15 cellular contexts compared by ENCODE assay signal in the genomic region with DNA sequence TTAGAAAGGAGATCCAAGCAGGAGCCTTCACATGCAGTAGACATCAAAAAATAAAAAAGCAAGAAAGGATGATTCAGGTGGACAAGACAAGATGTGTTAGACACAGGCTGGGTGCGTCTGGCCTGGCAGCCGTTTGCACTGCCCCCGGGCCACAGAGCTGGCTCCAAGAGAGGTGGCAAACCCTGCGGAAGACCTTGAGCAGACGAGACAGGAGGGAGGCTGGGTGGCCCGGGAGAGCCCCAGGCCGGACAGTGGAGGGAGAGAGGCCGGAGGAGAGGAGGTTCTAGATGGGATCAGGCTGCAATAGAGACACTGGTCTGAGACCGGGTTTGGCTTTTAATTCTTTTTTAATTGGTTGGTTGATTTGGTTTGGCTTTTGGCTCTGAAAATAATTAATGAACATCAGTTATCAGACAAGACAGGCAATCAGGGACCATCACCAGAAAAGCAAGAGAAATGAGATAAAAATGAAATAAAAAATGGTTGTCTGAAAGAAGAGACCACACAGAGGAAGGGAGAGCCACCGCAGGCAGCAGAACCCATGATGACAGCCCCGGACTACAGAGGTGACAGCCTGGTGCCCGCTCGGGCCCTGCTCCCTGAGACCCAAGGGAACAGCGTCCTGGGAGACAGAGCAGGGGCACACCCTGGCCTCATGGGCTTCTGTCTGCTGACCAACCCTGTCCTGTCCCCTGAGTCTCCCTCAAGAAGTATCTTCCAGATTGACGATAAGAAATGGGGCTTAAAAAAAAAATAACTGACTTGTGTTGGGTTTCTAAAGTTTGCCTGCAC.
A peak's percentile ranks its signal among the peaks of the same experiment; 100 is the strongest.
DNase-seq lines count a peak whose midpoint lies in the region; ATAC-seq and TF ChIP-seq lines count a peak whose summit lies in the region.
"Had no signal": no experiment of that assay in that cellular context is flagged by ENCODE, and none has a peak within 500 bp of the region (broad histone marks: within the 10 kb centered on the region; RNA-seq: fewer than 3 reads in every experiment).

No MANE protein-coding gene starts in this region.

- peaks cover 13% of the 10 kb centered on the region for H3K4me1 Mint-ChIP-seq in activated naive CD8-positive, alpha-beta T cell treated with anti-CD3 and anti-CD28 coated beads, Interleukin-2, amount 10 ng/mL, durations not matched to agents 7 days and 5 days
- peaks cover 7% of the 10 kb centered on the region for H3K4me1 Mint-ChIP-seq in activated naive CD8-positive, alpha-beta T cell treated with anti-CD3 and anti-CD28 coated beads, Interleukin-2, amount 50 U/mL, for 24 hours
- H3K4me1 Mint-ChIP-seq in effector memory CD8-positive, alpha-beta T cell (ENCODE audit: low read depth in 2 of 2): peaks cover 15 to 16% of the 10 kb centered on the region in 2 donors

- H3K27ac ChIP-seq in thyroid gland (peak overlapping the region in 2 of 3 donors; percentile 34 to 56), ovary (no peak overlapping the region)

- no peak for TF ChIP-seq CTCF in thyroid gland (IDR thresholded peaks at IDR 0.05)
- TF ChIP-seq CTCF in ovary (IDR thresholded peaks at IDR 0.05): no peak

- no peak overlapping the region for H3K4me3 ChIP-seq in thyroid gland (replicated peaks in 1 of 3)
- H3K4me3 ChIP-seq in ovary: no peak overlapping the region

- TF ChIP-seq EP300 in ovary (IDR thresholded peaks at IDR 0.05): no peak

- H3K27ac Mint-ChIP-seq in activated naive CD8-positive, alpha-beta T cell treated with anti-CD3 and anti-CD28 coated beads, Interleukin-2, amount 10 ng/mL, durations not matched to agents 7 days and 5 days: peak overlapping the region; percentile 32
- H3K27ac Mint-ChIP-seq in activated naive CD8-positive, alpha-beta T cell treated with anti-CD3 and anti-CD28 coated beads, Interleukin-2, amount 50 U/mL, for 24 hours: no peak overlapping the region
- peak overlapping the region; percentile 62 to 71 for H3K27ac Mint-ChIP-seq in effector memory CD8-positive, alpha-beta T cell
- H3K27ac Mint-ChIP-seq: CD14-positive monocyte had no signal

- peaks cover 5 to 13% of the 10 kb centered on the region in 2 donors for H3K4me1 ChIP-seq in thyroid gland
- peaks cover 17% of the 10 kb centered on the region for H3K4me1 ChIP-seq in ovary (ENCODE audit: insufficient read depth)

- no peak overlapping the region for H3K4me3 Mint-ChIP-seq in activated naive CD8-positive, alpha-beta T cell treated with anti-CD3 and anti-CD28 coated beads, Interleukin-2, amount 10 ng/mL, durations not matched to agents 7 days and 5 days
- H3K4me3 Mint-ChIP-seq in activated naive CD8-positive, alpha-beta T cell treated with anti-CD3 and anti-CD28 coated beads, Interleukin-2, amount 50 U/mL, for 24 hours: no peak overlapping the region
- peak overlapping the region in 1 of 2 donors; percentile 7 for H3K4me3 Mint-ChIP-seq in effector memory CD8-positive, alpha-beta T cell

- WGBS in thyroid gland, 2 donors: 79 to 82% methylated on average over 15 of the region's 15 CpGs
- 82 to 83% (median 83%) methylated on average over 15 of the region's 15 CpGs for WGBS in ovary, 3 donors

- POLR2A ChIA-PET in activated naive CD8-positive, alpha-beta T cell treated with anti-CD3 and anti-CD28 coated beads, Interleukin-2, amount 10 ng/mL, durations not matched to agents 7 days and 5 days (lab: Charles Lee): no interaction called here

- H3K36me3 ChIP-seq in thyroid gland (no peaks in the 10 kb centered on the region), ovary (no peaks in the 10 kb centered on the region)

- intact Hi-C loops in thyroid gland (cut with DNase I): no loop called here
- intact Hi-C loops in ovary (cut with DNase I): no loop called here

- ATAC-seq in activated naive CD8-positive, alpha-beta T cell treated with anti-CD3 and anti-CD28 coated beads, Interleukin-2, amount 10 ng/mL, durations not matched to agents 7 days and 5 days (ENCODE audit: low read depth): peak; percentile 54
- no peak for ATAC-seq in activated naive CD8-positive, alpha-beta T cell treated with anti-CD3 and anti-CD28 coated beads, Interleukin-2, amount 50 U/mL, for 24 hours
- ATAC-seq in effector memory CD8-positive, alpha-beta T cell (replicated peaks): no peak
- ATAC-seq: Panc1, Right ventricle myocardium inferior had no signal

- H3K9me3 ChIP-seq in thyroid gland (no peaks in the 10 kb centered on the region), ovary (no peaks in the 10 kb centered on the region)

- H3K27me3 Mint-ChIP-seq in activated naive CD8-positive, alpha-beta T cell treated with anti-CD3 and anti-CD28 coated beads, Interleukin-2, amount 10 ng/mL, durations not matched to agents 7 days and 5 days: peaks cover 22% of the 10 kb centered on the region
- peaks cover 20% of the 10 kb centered on the region for H3K27me3 Mint-ChIP-seq in activated naive CD8-positive, alpha-beta T cell treated with anti-CD3 and anti-CD28 coated beads, Interleukin-2, amount 50 U/mL, for 24 hours
- H3K27me3 Mint-ChIP-seq in effector memory CD8-positive, alpha-beta T cell: peaks cover 0 to 28% of the 10 kb centered on the region in 2 donors

- H3K27me3 ChIP-seq in thyroid gland (no peaks in the 10 kb centered on the region), ovary (no peaks in the 10 kb centered on the region)

- H3K9me3 Mint-ChIP-seq in activated naive CD8-positive, alpha-beta T cell treated with anti-CD3 and anti-CD28 coated beads, Interleukin-2, amount 10 ng/mL, durations not matched to agents 7 days and 5 days: no peaks in the 10 kb centered on the region
- no peaks in the 10 kb centered on the region for H3K9me3 Mint-ChIP-seq in activated naive CD8-positive, alpha-beta T cell treated with anti-CD3 and anti-CD28 coated beads, Interleukin-2, amount 50 U/mL, for 24 hours
- no peaks in the 10 kb centered on the region for H3K9me3 Mint-ChIP-seq in effector memory CD8-positive, alpha-beta T cell
- H3K9me3 Mint-ChIP-seq: CD14-positive monocyte had no signal

- TF ChIP-seq POLR2A in thyroid gland (IDR thresholded peaks at IDR 0.05) (no peak), ovary (IDR thresholded peaks at IDR 0.05) (no peak)

- DNase-seq in activated naive CD8-positive, alpha-beta T cell treated with anti-CD3 and anti-CD28 coated beads, Interleukin-2, amount 10 ng/mL, durations not matched to agents 7 days and 5 days: no peak
- no peak for DNase-seq in activated naive CD8-positive, alpha-beta T cell treated with anti-CD3 and anti-CD28 coated beads, Interleukin-2, amount 50 U/mL, for 24 hours
- DNase-seq in RPMI8226 (peak; percentile 19), thyroid gland (no peak), ovary (no peak), EL (no peak)
- no peak for DNase-seq in effector memory CD8-positive, alpha-beta T cell
- no peak for DNase-seq in activated CD8-positive, alpha-beta memory T cell treated with anti-CD3 and anti-CD28 coated beads, Interleukin-2, amount 50 U/mL, for 48 hours
- DNase-seq: HCEC 1CT, NCI-H1048, NCI-H146, NCI-H82 had no signal

- H3K36me3 Mint-ChIP-seq in activated naive CD8-positive, alpha-beta T cell treated with anti-CD3 and anti-CD28 coated beads, Interleukin-2, amount 10 ng/mL, durations not matched to agents 7 days and 5 days: no peaks in the 10 kb centered on the region
- no peaks in the 10 kb centered on the region for H3K36me3 Mint-ChIP-seq in activated naive CD8-positive, alpha-beta T cell treated with anti-CD3 and anti-CD28 coated beads, Interleukin-2, amount 50 U/mL, for 24 hours (ENCODE audit: low read depth)
- H3K36me3 Mint-ChIP-seq in effector memory CD8-positive, alpha-beta T cell (ENCODE audit: insufficient read depth): no peaks in the 10 kb centered on the region
- H3K36me3 Mint-ChIP-seq: CD14-positive monocyte had no signal

Comparison
In these comparisons a context has a peak if more than half of its experiments do, and no peak if none do; other contexts are left out.
1. H3K27ac ChIP-seq: peak in thyroid gland (2 of 3); none in ovary (0 of 2).